In the genomic region with DNA sequence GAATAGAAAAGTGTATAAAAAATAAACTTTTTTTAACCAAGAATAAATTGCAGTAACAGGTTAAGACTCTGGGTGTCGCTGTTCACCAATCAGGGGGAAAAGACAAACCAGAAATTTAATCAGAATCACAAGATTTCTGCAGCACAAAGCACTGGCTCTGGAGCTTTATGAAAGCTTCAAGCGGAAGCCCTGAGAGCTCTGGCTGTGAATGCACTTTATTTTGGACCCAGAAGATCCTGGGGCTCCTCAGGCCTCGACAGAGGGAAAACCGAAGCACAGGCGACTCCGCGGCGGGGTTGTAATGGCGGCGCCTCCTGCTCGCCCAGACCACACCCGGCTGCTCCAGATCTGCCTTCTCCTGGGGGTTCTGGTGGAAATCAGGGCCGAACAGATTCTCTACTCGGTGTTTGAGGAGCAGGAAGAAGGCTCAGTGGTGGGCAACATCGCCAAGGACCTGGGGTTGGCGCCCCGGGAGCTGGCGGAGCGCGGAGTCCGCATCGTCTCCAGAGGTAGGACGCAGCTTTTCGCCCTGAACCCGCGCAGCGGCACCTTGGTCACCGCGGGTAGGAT, we compare ENCODE assay signal across 9 cellular contexts. TPM values are rescaled to one million over a fixed set of nuclear protein-coding genes. Genes with fewer than 3 reads are reported as not detected.
DNase-seq lines count a peak whose midpoint lies in the region; ATAC-seq and TF ChIP-seq lines count a peak whose summit lies in the region.
"Had no signal": no experiment of that assay in that cellular context is flagged by ENCODE, and none has a peak within 500 bp of the region (broad histone marks: within the 10 kb centered on the region; RNA-seq: fewer than 3 reads in every experiment).

TSS of gene PCDHGA4 (plus strand) at position 122 of the 570 bp plus-strand sequence. CDS start at position 209, 87 bp downstream.

- no peak for TF ChIP-seq POLR2A in heart left ventricle (IDR thresholded peaks at IDR 0.05)

- DNase-seq in heart left ventricle (no peak), left ventricle myocardium superior (no peak), right atrium auricular region (ENCODE audit: low spot score) (no peak), upper lobe of right lung (no peak), SKM-1 treated with dmso at 0.1 percent for 144 hours (lab: John Stamatoyannopoulos, UW; ENCODE audit: unreplicated experiment) (no peak), SKM-1 (lab: John Stamatoyannopoulos, UW; ENCODE audit: unreplicated experiment) (no peak)
- no peak for DNase-seq in activated CD4-positive, CD25-positive, alpha-beta regulatory T cell (lab: John Stamatoyannopoulos, UW)

- H3K9me3 ChIP-seq in heart left ventricle (peaks cover 0 to 98% (median 70%) of the 10 kb centered on the region in 12 donors), right atrium auricular region (peaks cover 0 to 97% of the 10 kb centered on the region in 2 donors), upper lobe of right lung (peaks cover 28% of the 10 kb centered on the region)

- peaks cover 0 to 22% (median 0%) of the 10 kb centered on the region in 12 donors for H3K4me1 ChIP-seq in heart left ventricle
- H3K4me1 ChIP-seq in right atrium auricular region: no peaks in the 10 kb centered on the region
- H3K4me1 ChIP-seq in upper lobe of right lung: no peaks in the 10 kb centered on the region

- H3K4me3 ChIP-seq in heart left ventricle: peak within 1 kb of the TSS in 10 of 12 donors; percentile 5 to 42 (median 34)
- peak within 1 kb of the TSS; percentile 28 to 43 for H3K4me3 ChIP-seq in right atrium auricular region
- H3K4me3 ChIP-seq in upper lobe of right lung: peak within 1 kb of the TSS; percentile 40

- 19 to 29% (median 21%) methylated on average over 25 to 29 of the region's 29 CpGs for WGBS in heart left ventricle, 4 donors

- H3K27me3 ChIP-seq in heart left ventricle (peaks cover 0 to 20% (median 0%) of the 10 kb centered on the region in 9 donors), right atrium auricular region (no peaks in the 10 kb centered on the region), upper lobe of right lung (peaks cover 5% of the 10 kb centered on the region)

- H3K27ac ChIP-seq in heart left ventricle (no peak within 1 kb of the TSS), VCaP (no peak within 1 kb of the TSS), right atrium auricular region (peak within 1 kb of the TSS in 1 of 2 donors; percentile 38), upper lobe of right lung (no peak within 1 kb of the TSS)

- ATAC-seq in heart left ventricle (peak in 1 of 4 donors; percentile 17), left ventricle myocardium superior (no peak), upper lobe of right lung (no peak)
- ATAC-seq: activated naive CD4-positive, alpha-beta T cell treated with anti-CD3 and anti-CD28 coated beads, Interleukin-2, amount 50 U/mL, for 72 hours had no signal

- TF ChIP-seq CTCF in heart left ventricle (IDR thresholded peaks at IDR 0.05) (peak; percentile 23 to 64 (median 44)), VCaP (conservative IDR thresholded peaks at IDR 0.05) (peak; percentile 62), right atrium auricular region (IDR thresholded peaks at IDR 0.05) (peak in 1 of 2 donors; percentile 67), upper lobe of right lung (IDR thresholded peaks at IDR 0.05) (peak; percentile 45)

- intact Hi-C loops in heart left ventricle (cut with DNase I): loop anchor here in 1 of 10 donors (10.0 kb wide), 1 partner anchor 170 kb away; no protein-coding TSS in a partner anchor
- intact Hi-C loops in left ventricle myocardium superior (cut with micrococcal nuclease): no loop called here
- intact Hi-C loops in upper lobe of right lung (cut with DNase I): no loop called here

- H3K36me3 ChIP-seq in heart left ventricle (peaks cover 0 to 27% (median 0%) of the 10 kb centered on the region in 9 donors), right atrium auricular region (no peaks in the 10 kb centered on the region), upper lobe of right lung (no peaks in the 10 kb centered on the region)

RNA-seq across cellular contexts. Expression of gene PCDHGA4, which starts in this region (rescaled TPM):
- total RNA-seq in heart left ventricle (10 to 100 TPM in 5 of 9 donors, 1 to 10 TPM in 4; 5.1 to 13.7 (median 11.0) TPM), left ventricle myocardium superior (8.4 TPM), right atrium auricular region (1 to 10 TPM; 4.4 to 5.7 TPM), upper lobe of right lung (3.9 TPM)
- polyA plus RNA-seq in heart left ventricle: 1 to 10 TPM; 2.5 to 5.1 TPM
- total RNA-seq: activated naive CD4-positive, alpha-beta T cell treated with anti-CD3 and anti-CD28 coated beads, Interleukin-2, amount 50 U/mL, for 72 hours had no signal
